In genomic region chr10:79346012-79346340, GRCh38 we compare ENCODE assay signal across 18 cellular contexts. TPM values are rescaled to one million over a fixed set of nuclear protein-coding genes. Genes with fewer than 3 reads are reported as not detected.
A peak's percentile ranks its signal among the peaks of the same experiment; 100 is the strongest.
DNase-seq lines count a peak whose midpoint lies in the region; ATAC-seq, FAIRE-seq and TF ChIP-seq lines count a peak whose summit lies in the region.
"Had no signal": no experiment of that assay in that cellular context is flagged by ENCODE, and none has a peak within 500 bp of the region (broad histone marks: within the 10 kb centered on the region; RNA-seq: fewer than 3 reads in every experiment).

No MANE protein-coding gene starts in this region.

- H3K36me3 Mint-ChIP-seq in activated CD8-positive, alpha-beta memory T cell treated with anti-CD3 and anti-CD28 coated beads, Interleukin-2, amount 10 ng/mL, durations not matched to agents 7 days and 5 days: peaks cover 28% of the 10 kb centered on the region
- peaks cover 7% of the 10 kb centered on the region for H3K36me3 Mint-ChIP-seq in osteocyte (ENCODE audit: unreplicated experiment)

- 90 to 92% methylated on average over 1 to 2 of the region's 2 CpGs for WGBS in body of pancreas, 2 donors

- no peak for FAIRE-seq in GM19239 (lab: Jason Lieb, UNC)
- FAIRE-seq: islet of Langerhans had no signal

- H3K27me3 Mint-ChIP-seq in activated CD8-positive, alpha-beta memory T cell treated with anti-CD3 and anti-CD28 coated beads, Interleukin-2, amount 10 ng/mL, durations not matched to agents 7 days and 5 days: no peaks in the 10 kb centered on the region
- H3K27me3 Mint-ChIP-seq in osteocyte (ENCODE audit: unreplicated experiment): no peaks in the 10 kb centered on the region
- H3K27me3 Mint-ChIP-seq: effector memory CD8-positive, alpha-beta T cell; naive thymus-derived CD8-positive, alpha-beta T cell had no signal

- no peaks in the 10 kb centered on the region for H3K9me3 ChIP-seq in body of pancreas

- CTCF ChIA-PET in activated CD8-positive, alpha-beta memory T cell treated with anti-CD3 and anti-CD28 coated beads, Interleukin-2, amount 10 ng/mL, durations not matched to agents 7 days and 5 days (lab: Charles Lee): interaction anchor here (0.8 to 12.0 kb wide), 11 partner anchors 9 to 65 kb away, joined by 3 to 171 read pairs (median 11); no protein-coding TSS in a partner anchor

- no peak for DNase-seq in activated CD8-positive, alpha-beta memory T cell treated with anti-CD3 and anti-CD28 coated beads, Interleukin-2, amount 10 ng/mL, durations not matched to agents 7 days and 5 days
- no peak for DNase-seq in activated CD8-positive, alpha-beta memory T cell treated with anti-CD3 and anti-CD28 coated beads, Interleukin-2, amount 50 U/mL, for 48 hours
- DNase-seq in HK-2 (ENCODE audit: unreplicated experiment): peak; percentile 1
- no peak for DNase-seq in body of pancreas
- peak; percentile 64 for DNase-seq in osteocyte (ENCODE audit: extremely low spot score, unreplicated experiment)
- no peak for DNase-seq in GM19239 (ENCODE audit: insufficient read length, low spot score)
- DNase-seq in superior temporal gyrus (ENCODE audit: extremely low spot score): no peak
- DNase-seq in midbrain (lab: John Stamatoyannopoulos, UW): no peak
- DNase-seq: effector memory CD8-positive, alpha-beta T cell; EL; naive thymus-derived CD8-positive, alpha-beta T cell; NCI-H1436 treated with DMSO at 0.1 percent for 48 hours; NCI-H226; RPMI8226 had no signal

- TF ChIP-seq POLR2A in body of pancreas (IDR thresholded peaks at IDR 0.05): no peak

- no peaks in the 10 kb centered on the region for H3K27me3 ChIP-seq in body of pancreas

- H3K27ac Mint-ChIP-seq in activated CD8-positive, alpha-beta memory T cell treated with anti-CD3 and anti-CD28 coated beads, Interleukin-2, amount 10 ng/mL, durations not matched to agents 7 days and 5 days: peak overlapping the region; percentile 70
- no peak overlapping the region for H3K27ac Mint-ChIP-seq in osteocyte (ENCODE audit: unreplicated experiment)
- H3K27ac Mint-ChIP-seq: activated naive CD4-positive, alpha-beta T cell treated with anti-CD3 and anti-CD28 coated beads, Interleukin-2, amount 50 U/mL, for 72 hours had no signal

- H3K4me3 ChIP-seq in body of pancreas: no peak overlapping the region

- H3K27ac ChIP-seq in body of pancreas: peak overlapping the region in 3 of 4 donors; percentile 79 to 98 (median 97)

- intact Hi-C loops in body of pancreas (cut with DNase I): no loop called here

- H3K36me3 ChIP-seq in body of pancreas (replicated peaks in 1 of 2; ENCODE audit: insufficient read depth in 1 of 2, low read depth in 2 of 2): peaks cover 0 to 8% of the 10 kb centered on the region in 2 donors

- H3K4me1 ChIP-seq in body of pancreas: peaks cover 96% of the 10 kb centered on the region

- no peaks in the 10 kb centered on the region for H3K9me3 Mint-ChIP-seq in activated CD8-positive, alpha-beta memory T cell treated with anti-CD3 and anti-CD28 coated beads, Interleukin-2, amount 10 ng/mL, durations not matched to agents 7 days and 5 days (ENCODE audit: low read depth)
- no peaks in the 10 kb centered on the region for H3K9me3 Mint-ChIP-seq in osteocyte (ENCODE audit: unreplicated experiment)
- H3K9me3 Mint-ChIP-seq: activated naive CD4-positive, alpha-beta T cell treated with anti-CD3 and anti-CD28 coated beads, Interleukin-2, amount 50 U/mL, for 72 hours; effector memory CD8-positive, alpha-beta T cell; naive thymus-derived CD8-positive, alpha-beta T cell; stimulated activated effector memory CD8-positive, alpha-beta T cell treated with anti-CD3 and anti-CD28 coated beads, Interleukin-12 subunit alpha, Interleukin-12 subunit beta, amount 100 ng/mL, for 72 hours had no signal

- H3K4me3 Mint-ChIP-seq in activated CD8-positive, alpha-beta memory T cell treated with anti-CD3 and anti-CD28 coated beads, Interleukin-2, amount 10 ng/mL, durations not matched to agents 7 days and 5 days: no peak overlapping the region
- H3K4me3 Mint-ChIP-seq in osteocyte (ENCODE audit: unreplicated experiment): no peak overlapping the region
- H3K4me3 Mint-ChIP-seq: effector memory CD8-positive, alpha-beta T cell had no signal

- peaks cover 70% of the 10 kb centered on the region for H3K4me1 Mint-ChIP-seq in activated CD8-positive, alpha-beta memory T cell treated with anti-CD3 and anti-CD28 coated beads, Interleukin-2, amount 10 ng/mL, durations not matched to agents 7 days and 5 days
- peaks cover 20% of the 10 kb centered on the region for H3K4me1 Mint-ChIP-seq in osteocyte (ENCODE audit: unreplicated experiment)

- no peak for ATAC-seq in activated CD8-positive, alpha-beta memory T cell treated with anti-CD3 and anti-CD28 coated beads, Interleukin-2, amount 10 ng/mL, durations not matched to agents 7 days and 5 days
- ATAC-seq in body of pancreas: no peak
- ATAC-seq: activated naive CD4-positive, alpha-beta T cell treated with anti-CD3 and anti-CD28 coated beads, Interleukin-2, amount 50 U/mL, for 72 hours; effector memory CD8-positive, alpha-beta T cell; HCT116; naive thymus-derived CD8-positive, alpha-beta T cell; stimulated activated effector memory CD8-positive, alpha-beta T cell treated with anti-CD3 and anti-CD28 coated beads, Interleukin-12 subunit alpha, Interleukin-12 subunit beta, amount 100 ng/mL, for 72 hours had no signal

- no peak for TF ChIP-seq CTCF in body of pancreas (IDR thresholded peaks at IDR 0.05)
- TF ChIP-seq CTCF in osteocyte (IDR thresholded peaks at IDR 0.05): no peak

RNA-seq across cellular contexts. Expression of gene PPIF, which starts 1.3 kb away (rescaled TPM):
- total RNA-seq in activated CD8-positive, alpha-beta memory T cell treated with anti-CD3 and anti-CD28 coated beads, Interleukin-2, amount 10 ng/mL, durations not matched to agents 7 days and 5 days: 100 to 1,000 TPM; 119 to 144 TPM
- total RNA-seq in body of pancreas: 10 to 100 TPM; 19.2 to 67.9 TPM
- 17.0 and 20.7 TPM in 2 replicates for total RNA-seq in osteocyte

Comparison
In these comparisons a context has a peak if more than half of its experiments do, and no peak if none do; other contexts are left out.
1. DNase-seq: peak in HK-2 (single experiment) and osteocyte (single experiment); none in activated CD8-positive, alpha-beta memory T cell treated with anti-CD3 and anti-CD28 coated beads, Interleukin-2, amount 10 ng/mL, durations not matched to agents 7 days and 5 days (single experiment), activated CD8-positive, alpha-beta memory T cell treated with anti-CD3 and anti-CD28 coated beads, Interleukin-2, amount 50 U/mL, for 48 hours (single experiment), body of pancreas (0 of 4), GM19239 (single experiment), superior temporal gyrus (single experiment) and midbrain (single experiment).